25 cellular contexts compared by ENCODE assay signal in genomic region chr10:91253300-91253699, GRCh38.
"Had no signal": no experiment of that assay in that cellular context is flagged by ENCODE, and none has a peak within 500 bp of the region (broad histone marks: within the 10 kb centered on the region; RNA-seq: fewer than 3 reads in every experiment).

No MANE protein-coding gene starts in this region.

- H3K4me3 Mint-ChIP-seq: dendritic cell treated with granulocyte-macrophage colony-stimulating factor and Interleukin-4, amounts not matched to agents 40 ng/mL and 50 ng/mL, for 4 days; effector memory CD8-positive, alpha-beta T cell; endodermal cell; memory B cell; naive thymus-derived CD4-positive, alpha-beta T cell had no signal

- H3K27me3 ChIP-seq: esophagus muscularis mucosa, foreskin keratinocyte, gastroesophageal sphincter, heart left ventricle, hepatocyte, left lung had no signal

- H3K79me2 ChIP-seq: hepatocyte had no signal

- H3K27me3 Mint-ChIP-seq: dendritic cell treated with granulocyte-macrophage colony-stimulating factor and Interleukin-4, amounts not matched to agents 40 ng/mL and 50 ng/mL, for 4 days; effector memory CD8-positive, alpha-beta T cell; memory B cell; naive thymus-derived CD4-positive, alpha-beta T cell had no signal

- H3K4me3 ChIP-seq: coronary artery, esophagus muscularis mucosa, gastroesophageal sphincter, heart left ventricle, hepatocyte, left lung, lung had no signal

- ATAC-seq: effector memory CD8-positive, alpha-beta T cell; foreskin keratinocyte; gastroesophageal sphincter; heart left ventricle; left cardiac atrium; left lung; left ventricle myocardium superior; naive thymus-derived CD4-positive, alpha-beta T cell had no signal

- H3K27ac Mint-ChIP-seq: dendritic cell treated with granulocyte-macrophage colony-stimulating factor and Interleukin-4, amounts not matched to agents 40 ng/mL and 50 ng/mL, for 4 days; effector memory CD8-positive, alpha-beta T cell; endodermal cell; memory B cell had no signal

- H3K4me1 ChIP-seq: esophagus muscularis mucosa, foreskin keratinocyte, left lung had no signal

- H3K4me2 ChIP-seq: hepatocyte had no signal

- FAIRE-seq: colon, endometrium, frontal cortex, islet of Langerhans, keratinocyte had no signal

- H3K27ac ChIP-seq: coronary artery, esophagus muscularis mucosa, foreskin keratinocyte, gastroesophageal sphincter, heart left ventricle, hepatocyte, left lung had no signal

- H3K4me1 Mint-ChIP-seq: endodermal cell, memory B cell had no signal

- H2AFZ ChIP-seq: hepatocyte had no signal

- DNase-seq: effector CD8-positive, alpha-beta T cell; effector memory CD8-positive, alpha-beta T cell; endodermal cell; foreskin keratinocyte; heart left ventricle; hypothalamus; left cardiac atrium; left lung; left ventricle myocardium superior; mammary epithelial cell; mesendoderm; midbrain; naive thymus-derived CD4-positive, alpha-beta T cell had no signal

- H3K9me3 ChIP-seq: esophagus muscularis mucosa, left lung had no signal
